Comparison of ENCODE assay signal across 19 cellular contexts in genomic region chr9:27655454-27655853, GRCh38.
DNase-seq lines count a peak whose midpoint lies in the region; ATAC-seq and TF ChIP-seq lines count a peak whose summit lies in the region.
"Had no signal": no experiment of that assay in that cellular context is flagged by ENCODE, and none has a peak within 500 bp of the region (broad histone marks: within the 10 kb centered on the region; RNA-seq: fewer than 3 reads in every experiment).

No MANE protein-coding gene starts in this region.

- no peaks in the 10 kb centered on the region for H3K27me3 ChIP-seq in aorta (ENCODE audit: control insufficient read depth in 1 of 2, insufficient read depth in 2 of 2, low read length in 1 of 2)

- 75 to 80% methylated on average over 2 of the region's 2 CpGs for WGBS in aorta, 2 donors

- no peak overlapping the region for H3K27ac ChIP-seq in aorta (ENCODE audit: low read depth in 1 of 2, low read length in 2 of 2)
- H3K27ac ChIP-seq: 22Rv1, PC-9 had no signal

- H3K9me3 ChIP-seq in mucosa of descending colon (no peaks in the 10 kb centered on the region), aorta (ENCODE audit: control insufficient read depth, low read length) (no peaks in the 10 kb centered on the region)
- H3K9me3 ChIP-seq: SK-N-SH had no signal

- intact Hi-C loops in mucosa of descending colon (cut with DNase I, micrococcal nuclease) (no loop called here), aorta (cut with DNase I) (no loop called here)

- H3K27me3 Mint-ChIP-seq in activated T-cell treated with anti-CD3 and anti-CD28 coated beads, Interleukin-2, amount 50 U/mL, for 4 hours (ENCODE audit: low read depth) = no peaks in the 10 kb centered on the region
- H3K27me3 Mint-ChIP-seq: T-cell had no signal

- peaks cover 7% of the 10 kb centered on the region for H3K4me1 ChIP-seq in mucosa of descending colon (ENCODE audit: low read depth)
- no peaks in the 10 kb centered on the region for H3K4me1 ChIP-seq in aorta (ENCODE audit: control insufficient read depth in 1 of 2, insufficient read depth in 2 of 2, low read length in 2 of 2)

- DNase-seq in SIG-M5 treated with dmso at 0.1 percent for 504 hours (lab: John Stamatoyannopoulos, UW; ENCODE audit: unreplicated experiment) = peak; percentile 24
- no peak for DNase-seq in SIG-M5 (lab: John Stamatoyannopoulos, UW)
- peak; percentile 48 for DNase-seq in SKM-1 (lab: John Stamatoyannopoulos, UW; ENCODE audit: unreplicated experiment)
- no peak for DNase-seq in mucosa of descending colon
- DNase-seq in activated T-cell treated with anti-CD3 and anti-CD28 coated beads, Interleukin-2, amount 50 U/mL, for 4 hours = no peak
- no peak for DNase-seq in aorta
- no peak for DNase-seq in occipital lobe (lab: John Stamatoyannopoulos, UW)
- DNase-seq: ACHN, MM.1S, NCI-H1694, NCI-H2081, NCI-H2171 treated with DMSO at 0.1 percent for 48 hours, NCI-H524 treated with DMSO at 0.1 percent for 48 hours, PC-9, SHP77, SK-N-SH, T-cell had no signal

- no peak overlapping the region for H3K4me3 Mint-ChIP-seq in activated T-cell treated with anti-CD3 and anti-CD28 coated beads, Interleukin-2, amount 50 U/mL, for 4 hours
- H3K4me3 Mint-ChIP-seq: T-cell had no signal

- H3K4me1 Mint-ChIP-seq in activated T-cell treated with anti-CD3 and anti-CD28 coated beads, Interleukin-2, amount 50 U/mL, for 4 hours (ENCODE audit: low read depth) = no peaks in the 10 kb centered on the region
- H3K4me1 Mint-ChIP-seq: T-cell had no signal

- ATAC-seq in mucosa of descending colon = peak; percentile 5
- ATAC-seq in activated T-cell treated with anti-CD3 and anti-CD28 coated beads, Interleukin-2, amount 50 U/mL, for 4 hours = no peak
- ATAC-seq in GM19023 (IDR thresholded peaks at IDR 0.05; ENCODE audit: unreplicated experiment) = no peak
- ATAC-seq in aorta (ENCODE audit: low FRiP score) = no peak
- ATAC-seq: T-cell had no signal

- no peak for TF ChIP-seq CTCF in mucosa of descending colon (IDR thresholded peaks at IDR 0.05)

- H3K36me3 Mint-ChIP-seq in activated T-cell treated with anti-CD3 and anti-CD28 coated beads, Interleukin-2, amount 50 U/mL, for 4 hours (ENCODE audit: insufficient read depth) = no peaks in the 10 kb centered on the region
- H3K36me3 Mint-ChIP-seq: T-cell had no signal

- no peak overlapping the region for H3K4me3 ChIP-seq in mucosa of descending colon
- H3K4me3 ChIP-seq in aorta (ENCODE audit: low read length in 2 of 2) = no peak overlapping the region
- H3K4me3 ChIP-seq: PC-9 had no signal

- H3K9me3 Mint-ChIP-seq in activated T-cell treated with anti-CD3 and anti-CD28 coated beads, Interleukin-2, amount 50 U/mL, for 4 hours = no peaks in the 10 kb centered on the region

- H3K36me3 ChIP-seq in mucosa of descending colon (ENCODE audit: low read depth) (no peaks in the 10 kb centered on the region), aorta (ENCODE audit: control insufficient read depth in 1 of 2, insufficient read depth in 2 of 2, low read length in 1 of 2) (no peaks in the 10 kb centered on the region)

Comparison
In these comparisons a context has a peak if more than half of its experiments do, and no peak if none do; other contexts are left out.
1. DNase-seq: peak in SIG-M5 treated with dmso at 0.1 percent for 504 hours (single experiment) and SKM-1 (single experiment); none in SIG-M5 (single experiment), mucosa of descending colon (0 of 3), activated T-cell treated with anti-CD3 and anti-CD28 coated beads, Interleukin-2, amount 50 U/mL, for 4 hours (single experiment), aorta (0 of 2) and occipital lobe (single experiment).